Comparison of ENCODE assay signal across 13 cellular contexts in the genomic region with DNA sequence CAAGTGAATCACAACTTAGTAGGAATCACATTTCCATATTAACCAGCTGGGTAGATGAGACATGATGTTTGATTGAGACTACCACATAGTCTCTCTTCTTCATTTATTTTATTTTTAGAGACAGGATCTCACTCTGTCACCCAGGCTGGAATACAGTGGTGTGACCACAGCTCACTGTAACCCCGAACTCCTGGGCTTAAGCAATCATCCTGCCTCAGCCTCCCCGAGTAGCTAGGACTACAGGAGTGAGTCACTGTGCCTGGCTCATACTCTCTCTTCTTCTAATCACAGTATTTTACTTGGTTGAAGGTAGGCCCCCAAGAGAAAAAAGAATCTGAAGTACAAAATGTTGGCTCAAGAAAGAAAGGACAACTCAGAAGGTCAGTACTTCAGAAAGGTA.
DNase-seq lines count a peak whose midpoint lies in the region; ATAC-seq and TF ChIP-seq lines count a peak whose summit lies in the region.
"Had no signal": no experiment of that assay in that cellular context is flagged by ENCODE, and none has a peak within 500 bp of the region (broad histone marks: within the 10 kb centered on the region; RNA-seq: fewer than 3 reads in every experiment).

No MANE protein-coding gene starts in this region.

- no peaks in the 10 kb centered on the region for H3K27me3 Mint-ChIP-seq in activated naive CD4-positive, alpha-beta T cell treated with anti-CD3 and anti-CD28 coated beads, Interleukin-2, amount 50 U/mL, for 24 hours
- no peaks in the 10 kb centered on the region for H3K27me3 Mint-ChIP-seq in T-helper 17 cell
- H3K27me3 Mint-ChIP-seq in stimulated activated naive CD8-positive, alpha-beta T cell treated with anti-CD3 and anti-CD28 coated beads, Interleukin-15, Interleukin-2, amounts not matched to agents 100 ng/mL and 50 ng/mL, for 24 hours = no peaks in the 10 kb centered on the region

- no peak overlapping the region for H3K4me3 ChIP-seq in fibroblast of pulmonary artery (replicated peaks; ENCODE audit: low read depth, low read length)
- H3K4me3 ChIP-seq: smooth muscle cell had no signal

- no peak for DNase-seq in activated naive CD4-positive, alpha-beta T cell (lab: John Stamatoyannopoulos, UW)
- DNase-seq in T-helper 17 cell (no peak), fibroblast of pulmonary artery (ENCODE audit: low read depth) (peak; percentile 34), NCI-H446 treated with DMSO at 0.1 percent for 48 hours (lab: John Stamatoyannopoulos, UW) (no peak), H4 (ENCODE audit: low spot score) (no peak)
- DNase-seq: activated effector memory CD4-positive, alpha-beta T cell treated with Interleukin-2 at 50 U/mL for 16 hours; BE2C; PC-3; T-helper 9 cell had no signal

- peaks cover 4% of the 10 kb centered on the region for H3K36me3 Mint-ChIP-seq in activated naive CD4-positive, alpha-beta T cell treated with anti-CD3 and anti-CD28 coated beads, Interleukin-2, amount 50 U/mL, for 24 hours
- peaks cover 3% of the 10 kb centered on the region for H3K36me3 Mint-ChIP-seq in T-helper 17 cell (ENCODE audit: low read depth)
- peaks cover 34% of the 10 kb centered on the region for H3K36me3 Mint-ChIP-seq in stimulated activated naive CD8-positive, alpha-beta T cell treated with anti-CD3 and anti-CD28 coated beads, Interleukin-15, Interleukin-2, amounts not matched to agents 100 ng/mL and 50 ng/mL, for 24 hours (ENCODE audit: low read depth)

- H3K4me3 Mint-ChIP-seq in activated naive CD4-positive, alpha-beta T cell treated with anti-CD3 and anti-CD28 coated beads, Interleukin-2, amount 50 U/mL, for 24 hours = no peak overlapping the region
- no peak overlapping the region for H3K4me3 Mint-ChIP-seq in T-helper 17 cell
- no peak overlapping the region for H3K4me3 Mint-ChIP-seq in stimulated activated naive CD8-positive, alpha-beta T cell treated with anti-CD3 and anti-CD28 coated beads, Interleukin-15, Interleukin-2, amounts not matched to agents 100 ng/mL and 50 ng/mL, for 24 hours

- peaks cover 54% of the 10 kb centered on the region for H3K4me1 Mint-ChIP-seq in activated naive CD4-positive, alpha-beta T cell treated with anti-CD3 and anti-CD28 coated beads, Interleukin-2, amount 50 U/mL, for 24 hours
- H3K4me1 Mint-ChIP-seq in T-helper 17 cell = peaks cover 25% of the 10 kb centered on the region
- H3K4me1 Mint-ChIP-seq in stimulated activated naive CD8-positive, alpha-beta T cell treated with anti-CD3 and anti-CD28 coated beads, Interleukin-15, Interleukin-2, amounts not matched to agents 100 ng/mL and 50 ng/mL, for 24 hours (ENCODE audit: low read depth) = peaks cover 49% of the 10 kb centered on the region

- ATAC-seq in T-helper 17 cell = no peak
- no peak for ATAC-seq in GM18858 (IDR thresholded peaks at IDR 0.05; ENCODE audit: unreplicated experiment)
- ATAC-seq: PC-3 had no signal

- H3K9me3 ChIP-seq in T-helper 17 cell (ENCODE audit: control insufficient read depth, low read length, poor library complexity, severe bottlenecking) = no peaks in the 10 kb centered on the region
- H3K9me3 ChIP-seq: BE2C had no signal

- H3K27ac Mint-ChIP-seq in activated naive CD4-positive, alpha-beta T cell treated with anti-CD3 and anti-CD28 coated beads, Interleukin-2, amount 50 U/mL, for 24 hours = peak overlapping the region; percentile 80
- H3K27ac Mint-ChIP-seq in T-helper 17 cell = peak overlapping the region; percentile 90
- H3K27ac Mint-ChIP-seq in stimulated activated naive CD8-positive, alpha-beta T cell treated with anti-CD3 and anti-CD28 coated beads, Interleukin-15, Interleukin-2, amounts not matched to agents 100 ng/mL and 50 ng/mL, for 24 hours = peak overlapping the region; percentile 84

- TF ChIP-seq CTCF in fibroblast of pulmonary artery (IDR thresholded peaks at IDR 0.05; ENCODE audit: low read length, missing control alignments) = no peak

- H3K9me3 Mint-ChIP-seq in activated naive CD4-positive, alpha-beta T cell treated with anti-CD3 and anti-CD28 coated beads, Interleukin-2, amount 50 U/mL, for 24 hours = no peaks in the 10 kb centered on the region
- peaks cover 3% of the 10 kb centered on the region for H3K9me3 Mint-ChIP-seq in stimulated activated naive CD8-positive, alpha-beta T cell treated with anti-CD3 and anti-CD28 coated beads, Interleukin-15, Interleukin-2, amounts not matched to agents 100 ng/mL and 50 ng/mL, for 24 hours
